Comparison of ENCODE assay signal across 1 cellular context in the genomic region with DNA sequence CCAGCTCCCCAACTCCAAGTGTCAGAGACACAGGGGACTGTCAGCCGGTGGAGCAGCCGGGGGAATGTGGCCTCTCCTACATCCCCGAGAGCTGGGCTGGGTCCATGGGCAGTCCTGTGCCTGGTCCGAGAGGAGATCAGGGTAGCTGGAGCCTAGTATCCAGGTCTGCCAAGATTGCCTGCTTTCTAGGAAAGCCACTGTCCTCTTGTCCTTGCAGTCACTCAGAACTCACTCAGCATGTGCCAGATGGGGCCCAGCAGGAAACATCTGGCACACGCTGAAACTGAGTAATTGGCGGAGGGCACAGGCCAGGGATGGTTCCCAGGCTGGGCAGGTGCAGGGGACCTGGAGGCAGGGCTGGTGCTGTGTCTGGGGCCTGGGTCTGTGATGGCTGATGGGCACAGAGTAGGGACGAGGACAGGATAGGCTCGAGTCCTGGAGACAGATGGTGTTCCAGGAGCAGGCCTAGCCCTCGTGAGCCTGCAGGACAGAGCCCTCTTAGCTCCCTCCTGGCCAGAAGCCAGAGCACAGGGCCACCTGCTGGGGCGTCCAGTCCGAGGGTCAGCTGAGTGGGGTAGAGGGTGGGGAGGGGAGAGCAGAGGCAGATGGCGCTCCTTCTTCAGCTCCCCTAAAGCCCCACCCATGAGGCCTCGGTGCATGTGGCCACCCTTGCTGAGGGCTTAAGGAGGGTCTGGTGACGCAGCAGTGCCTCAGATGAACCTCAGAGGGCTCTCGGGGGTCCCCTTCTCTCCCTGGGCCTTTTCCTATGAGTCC.
TF ChIP-seq lines count a peak whose summit lies in the region.

No MANE protein-coding gene starts in this region.

TF ChIP-seq in SK-N-SH, 30 proteins besides CTCF, POLR2A, EP300 and RAD21 (continued from another document):
- no peak for TF ChIP-seq REST (IDR thresholded peaks at IDR 0.05; ENCODE audit: low read depth, low read length)
- no peak for TF ChIP-seq RXRA (IDR thresholded peaks at IDR 0.05; ENCODE audit: borderline replicate concordance, low read depth)
- peak; percentile 38; the same call in 1 of the 2 replicates for TF ChIP-seq GATA2 (CRISPR knock-in tag; IDR thresholded peaks at IDR 0.05)
- peak; percentile 75 for TF ChIP-seq CHD2 (IDR thresholded peaks at IDR 0.05; ENCODE audit: low read length, partially characterized antibody)
- TF ChIP-seq, protein P1, sequence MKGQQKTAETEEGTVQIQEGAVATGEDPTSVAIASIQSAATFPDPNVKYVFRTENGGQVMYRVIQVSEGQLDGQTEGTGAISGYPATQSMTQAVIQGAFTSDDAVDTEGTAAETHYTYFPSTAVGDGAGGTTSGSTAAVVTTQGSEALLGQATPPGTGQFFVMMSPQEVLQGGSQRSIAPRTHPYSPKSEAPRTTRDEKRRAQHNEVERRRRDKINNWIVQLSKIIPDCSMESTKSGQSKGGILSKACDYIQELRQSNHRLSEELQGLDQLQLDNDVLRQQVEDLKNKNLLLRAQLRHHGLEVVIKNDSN (IDR thresholded peaks at IDR 0.05; ENCODE audit: borderline replicate concordance, low read depth): no peak
